ENCODE assay signal across 8 cellular contexts in genomic region chr15:89760303-89761008, GRCh38.
DNase-seq lines count a peak whose midpoint lies in the region; ATAC-seq and TF ChIP-seq lines count a peak whose summit lies in the region.

No MANE protein-coding gene starts in this region.

- H3K4me3 Mint-ChIP-seq in memory B cell = no peak overlapping the region

- no peaks in the 10 kb centered on the region for H3K36me3 Mint-ChIP-seq in memory B cell

- H3K9me3 Mint-ChIP-seq in memory B cell = no peaks in the 10 kb centered on the region

- H3K79me2 ChIP-seq in DOHH2 (ENCODE audit: control insufficient read depth, low read length) = no peaks in the 10 kb centered on the region

- H3K9me3 ChIP-seq in DOHH2 (ENCODE audit: control insufficient read depth, insufficient read depth, low read length) (no peaks in the 10 kb centered on the region), HAP-1 (0 out of 2 replicates have a peak, but pooled peaks cover 4% of the 10 kb centered on the region)

- ATAC-seq in memory B cell (ENCODE audit: low read depth) = peak; percentile 80

- no peak overlapping the region for H3K4me2 ChIP-seq in DOHH2 (ENCODE audit: low read length)

- H3F3A ChIP-seq in DOHH2 (ENCODE audit: control insufficient read depth, insufficient read depth) = no peaks in the 10 kb centered on the region

- no peak overlapping the region for H3K27ac ChIP-seq in DOHH2 (ENCODE audit: low read depth, low read length)

- H3K27ac Mint-ChIP-seq in memory B cell = no peak overlapping the region

- no peaks in the 10 kb centered on the region for H4K20me1 ChIP-seq in DOHH2 (ENCODE audit: control insufficient read depth, insufficient read depth, low read depth, low read length)

- H3K4me3 ChIP-seq in DOHH2 (ENCODE audit: low read length) (no peak overlapping the region), HAP-1 (no peak overlapping the region)

- H3K9me2 ChIP-seq in DOHH2 (replicated peaks; ENCODE audit: control insufficient read depth, low read length) = no peaks in the 10 kb centered on the region

- TF ChIP-seq CTCF in DOHH2 (IDR thresholded peaks at IDR 0.05; ENCODE audit: low read depth, low read length, poor library complexity, severe bottlenecking) = peak; percentile 98

- peaks cover 2% of the 10 kb centered on the region for H3K4me1 Mint-ChIP-seq in memory B cell

- peaks cover 2% of the 10 kb centered on the region for H3K27me3 Mint-ChIP-seq in memory B cell

- peak; percentile 51 to 90 for DNase-seq in HAP-1 (ENCODE audit: low spot score in 2 of 2)
- peak; percentile 9 to 78 for DNase-seq in NCI-H526 (lab: John Stamatoyannopoulos, UW)
- DNase-seq in activated CD4-positive, alpha-beta T cell treated with anti-CD3 and anti-CD28 coated beads, Interleukin-2, amount 50 U/mL, for 24 hours (ENCODE audit: low read depth in 1 of 2, low spot score in 1 of 2) = peak; percentile 50 to 53
- DNase-seq in ecto neural progenitor cell (ENCODE audit: low spot score) = peak; percentile 93
- DNase-seq in memory B cell (ENCODE audit: low spot score in 2 of 2) = peak; percentile 72 to 80
- peak; percentile 44 to 45 for DNase-seq in stimulated activated CD8-positive, alpha-beta memory T cell treated with anti-CD3 and anti-CD28 coated beads, Interleukin-15, amount 100 ng/mL, for 48 hours (ENCODE audit: low read depth in 2 of 2)
- DNase-seq in amniotic stem cell (lab: John Stamatoyannopoulos, UW) = no peak

- H3K27me3 ChIP-seq in DOHH2 (ENCODE audit: control insufficient read depth, low read length) = no peaks in the 10 kb centered on the region
- H3K27me3 ChIP-seq in HAP-1 (ENCODE audit: low read depth) = no peaks in the 10 kb centered on the region

- no peaks in the 10 kb centered on the region for H3K4me1 ChIP-seq in DOHH2 (ENCODE audit: control insufficient read depth, low read length)
- no peaks in the 10 kb centered on the region for H3K4me1 ChIP-seq in HAP-1

- H3K36me3 ChIP-seq in DOHH2 (ENCODE audit: control insufficient read depth, low read length) (no peaks in the 10 kb centered on the region), HAP-1 (replicated peaks) (no peaks in the 10 kb centered on the region)

- in situ Hi-C loops in HAP-1 (cut with MboI; ENCODE audit: low sequenced_read_pairs) = loop anchor here (5.0 to 10.0 kb wide), 2 partner anchors 117 to 314 kb away; no protein-coding TSS in a partner anchor
